17 cellular contexts compared by ENCODE assay signal in genomic region chr7:82678259-82678658, GRCh38.
DNase-seq lines count a peak whose midpoint lies in the region; ATAC-seq and TF ChIP-seq lines count a peak whose summit lies in the region.
"Had no signal": no experiment of that assay in that cellular context is flagged by ENCODE, and none has a peak within 500 bp of the region (broad histone marks: within the 10 kb centered on the region; RNA-seq: fewer than 3 reads in every experiment).

No MANE protein-coding gene starts in this region.

- no peaks in the 10 kb centered on the region for H3K36me3 Mint-ChIP-seq in stimulated activated naive CD8-positive, alpha-beta T cell treated with anti-CD3 and anti-CD28 coated beads, Interleukin-15, Interleukin-2, amounts not matched to agents 100 ng/mL and 50 ng/mL, for 24 hours (ENCODE audit: low read depth)
- H3K36me3 Mint-ChIP-seq: naive B cell had no signal

- no peak overlapping the region for H3K4me2 ChIP-seq in OCI-LY3 (ENCODE audit: low read length)

- peak overlapping the region; percentile 74 for H3K27ac Mint-ChIP-seq in stimulated activated naive CD8-positive, alpha-beta T cell treated with anti-CD3 and anti-CD28 coated beads, Interleukin-15, Interleukin-2, amounts not matched to agents 100 ng/mL and 50 ng/mL, for 24 hours
- H3K27ac Mint-ChIP-seq: activated B cell treated with CpG ODN at 0.5 μM for 24 hours, naive B cell, progenitor cell of endocrine pancreas had no signal

- H3K9me3 Mint-ChIP-seq in stimulated activated naive CD8-positive, alpha-beta T cell treated with anti-CD3 and anti-CD28 coated beads, Interleukin-15, Interleukin-2, amounts not matched to agents 100 ng/mL and 50 ng/mL, for 24 hours: peaks cover 8% of the 10 kb centered on the region
- H3K9me3 Mint-ChIP-seq: activated B cell treated with CpG ODN at 0.5 μM for 24 hours had no signal

- no peaks in the 10 kb centered on the region for H3K36me3 ChIP-seq in OCI-LY3 (replicated peaks; ENCODE audit: low read depth, low read length)
- H3K36me3 ChIP-seq: tibial artery had no signal

- peak overlapping the region; percentile 62 for H2AFZ ChIP-seq in OCI-LY3 (ENCODE audit: low read depth, low read length)

- H3K4me3 Mint-ChIP-seq in stimulated activated naive CD8-positive, alpha-beta T cell treated with anti-CD3 and anti-CD28 coated beads, Interleukin-15, Interleukin-2, amounts not matched to agents 100 ng/mL and 50 ng/mL, for 24 hours: peak overlapping the region; percentile 52
- H3K4me3 Mint-ChIP-seq: activated B cell treated with CpG ODN at 0.5 μM for 24 hours, naive B cell had no signal

- no peaks in the 10 kb centered on the region for H4K20me1 ChIP-seq in OCI-LY3 (ENCODE audit: insufficient read depth, low read length)

- H3K79me2 ChIP-seq in OCI-LY3 (ENCODE audit: low read length): no peaks in the 10 kb centered on the region

- no peaks in the 10 kb centered on the region for H3K27me3 Mint-ChIP-seq in stimulated activated naive CD8-positive, alpha-beta T cell treated with anti-CD3 and anti-CD28 coated beads, Interleukin-15, Interleukin-2, amounts not matched to agents 100 ng/mL and 50 ng/mL, for 24 hours
- H3K27me3 Mint-ChIP-seq: activated B cell treated with CpG ODN at 0.5 μM for 24 hours, naive B cell, progenitor cell of endocrine pancreas had no signal

- ATAC-seq in stimulated activated naive CD8-positive, alpha-beta T cell treated with anti-CD3 and anti-CD28 coated beads, Interleukin-15, Interleukin-2, amounts not matched to agents 100 U/mL and 50 U/mL, for 24 hours: no peak
- ATAC-seq: Right ventricle myocardium inferior had no signal

- no peaks in the 10 kb centered on the region for H3K27me3 ChIP-seq in OCI-LY3 (ENCODE audit: low read depth, low read length)
- H3K27me3 ChIP-seq: tibial artery had no signal

- no peaks in the 10 kb centered on the region for H3K9me3 ChIP-seq in OCI-LY3 (ENCODE audit: insufficient read depth, low read length)
- H3K9me3 ChIP-seq: tibial artery had no signal

- TF ChIP-seq CTCF in OCI-LY3 (IDR thresholded peaks at IDR 0.05; ENCODE audit: low read depth, low read length) (no peak), epithelial cell of esophagus (IDR thresholded peaks at IDR 0.05; ENCODE audit: insufficient read depth, low read depth, low read length, missing control alignments) (no peak)

- no peaks in the 10 kb centered on the region for H3K4me1 ChIP-seq in OCI-LY3 (ENCODE audit: low read length)
- H3K4me1 ChIP-seq: tibial artery had no signal

- H3K9ac ChIP-seq in OCI-LY3 (ENCODE audit: low read length): no peak overlapping the region

- H3K27ac ChIP-seq in OCI-LY3 (ENCODE audit: low read length): no peak overlapping the region
- H3K27ac ChIP-seq: tibial artery had no signal

- no peak for DNase-seq in stimulated activated naive CD8-positive, alpha-beta T cell treated with anti-CD3 and anti-CD28 coated beads, Interleukin-15, Interleukin-2, amounts not matched to agents 100 U/mL and 50 U/mL, for 24 hours
- DNase-seq in epithelial cell of esophagus (ENCODE audit: low read depth) (peak; percentile 18), OCI-M1 (lab: John Stamatoyannopoulos, UW) (no peak), iPS-NIHi7 (ENCODE audit: extremely low spot score) (no peak)
- DNase-seq in stimulated activated CD4-positive, alpha-beta T cell treated with anti-CD3 and anti-CD28 coated beads, Interleukin-4, amount 100 ng/mL, for 4 hours: no peak
- DNase-seq: activated B cell treated with CpG ODN at 0.5 μM for 24 hours, DMS 273 treated with DMSO at 0.1 percent for 48 hours, H7, naive B cell, NCI-H1048, tibial artery had no signal

- H3K4me3 ChIP-seq in OCI-LY3 (ENCODE audit: low read length): no peak overlapping the region
- no peak overlapping the region for H3K4me3 ChIP-seq in epithelial cell of esophagus (ENCODE audit: low read length)
- H3K4me3 ChIP-seq: lung, skin epidermis, tibial artery had no signal

- H3K4me1 Mint-ChIP-seq in stimulated activated naive CD8-positive, alpha-beta T cell treated with anti-CD3 and anti-CD28 coated beads, Interleukin-15, Interleukin-2, amounts not matched to agents 100 ng/mL and 50 ng/mL, for 24 hours (ENCODE audit: low read depth): peaks cover 28% of the 10 kb centered on the region
- H3K4me1 Mint-ChIP-seq: activated B cell treated with CpG ODN at 0.5 μM for 24 hours, naive B cell had no signal
